In the genomic region with DNA sequence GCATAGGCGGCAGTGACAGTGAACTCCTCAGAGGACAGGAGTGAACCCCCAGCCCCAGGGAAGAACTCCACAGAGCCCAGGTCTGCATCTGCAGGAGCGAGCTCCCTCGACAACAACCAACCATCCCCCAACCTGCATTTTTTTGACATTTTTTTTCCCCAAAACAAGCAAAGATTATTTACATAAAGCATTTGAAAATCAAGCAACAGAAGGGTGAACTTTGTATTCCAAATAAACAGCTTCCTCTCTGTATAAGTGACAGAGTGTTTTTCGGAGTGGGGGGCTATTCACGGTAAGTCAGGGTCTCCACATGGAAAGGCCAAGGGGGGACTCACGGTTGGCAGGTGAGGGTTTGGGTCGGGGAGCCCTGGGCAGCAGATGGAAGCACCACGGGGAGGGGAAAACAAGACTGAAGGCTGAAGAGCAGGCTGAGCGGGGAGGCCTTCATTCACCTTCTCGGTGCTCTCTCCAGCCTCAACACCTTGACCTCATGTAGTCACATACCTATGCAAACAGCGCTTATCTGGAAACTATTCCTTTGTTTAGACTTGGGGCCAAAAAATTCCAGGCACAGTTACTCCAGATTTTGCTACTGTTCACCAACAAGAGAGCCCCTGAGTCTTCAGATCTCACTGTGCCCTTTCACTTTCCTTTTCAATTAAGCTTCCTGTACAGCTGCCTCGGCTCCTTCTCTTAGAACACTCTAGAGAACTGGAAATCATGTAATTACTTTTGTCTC, we compare ENCODE assay signal across 1 cellular context.
A peak's percentile ranks its signal among the peaks of the same experiment; 100 is the strongest.
TF ChIP-seq lines count a peak whose summit lies in the region.

No MANE protein-coding gene starts in this region.

TF ChIP-seq in GM12878, 131 proteins besides CTCF, POLR2A, EP300 and RAD21 (continued from another document):
- TF ChIP-seq, protein P1, sequence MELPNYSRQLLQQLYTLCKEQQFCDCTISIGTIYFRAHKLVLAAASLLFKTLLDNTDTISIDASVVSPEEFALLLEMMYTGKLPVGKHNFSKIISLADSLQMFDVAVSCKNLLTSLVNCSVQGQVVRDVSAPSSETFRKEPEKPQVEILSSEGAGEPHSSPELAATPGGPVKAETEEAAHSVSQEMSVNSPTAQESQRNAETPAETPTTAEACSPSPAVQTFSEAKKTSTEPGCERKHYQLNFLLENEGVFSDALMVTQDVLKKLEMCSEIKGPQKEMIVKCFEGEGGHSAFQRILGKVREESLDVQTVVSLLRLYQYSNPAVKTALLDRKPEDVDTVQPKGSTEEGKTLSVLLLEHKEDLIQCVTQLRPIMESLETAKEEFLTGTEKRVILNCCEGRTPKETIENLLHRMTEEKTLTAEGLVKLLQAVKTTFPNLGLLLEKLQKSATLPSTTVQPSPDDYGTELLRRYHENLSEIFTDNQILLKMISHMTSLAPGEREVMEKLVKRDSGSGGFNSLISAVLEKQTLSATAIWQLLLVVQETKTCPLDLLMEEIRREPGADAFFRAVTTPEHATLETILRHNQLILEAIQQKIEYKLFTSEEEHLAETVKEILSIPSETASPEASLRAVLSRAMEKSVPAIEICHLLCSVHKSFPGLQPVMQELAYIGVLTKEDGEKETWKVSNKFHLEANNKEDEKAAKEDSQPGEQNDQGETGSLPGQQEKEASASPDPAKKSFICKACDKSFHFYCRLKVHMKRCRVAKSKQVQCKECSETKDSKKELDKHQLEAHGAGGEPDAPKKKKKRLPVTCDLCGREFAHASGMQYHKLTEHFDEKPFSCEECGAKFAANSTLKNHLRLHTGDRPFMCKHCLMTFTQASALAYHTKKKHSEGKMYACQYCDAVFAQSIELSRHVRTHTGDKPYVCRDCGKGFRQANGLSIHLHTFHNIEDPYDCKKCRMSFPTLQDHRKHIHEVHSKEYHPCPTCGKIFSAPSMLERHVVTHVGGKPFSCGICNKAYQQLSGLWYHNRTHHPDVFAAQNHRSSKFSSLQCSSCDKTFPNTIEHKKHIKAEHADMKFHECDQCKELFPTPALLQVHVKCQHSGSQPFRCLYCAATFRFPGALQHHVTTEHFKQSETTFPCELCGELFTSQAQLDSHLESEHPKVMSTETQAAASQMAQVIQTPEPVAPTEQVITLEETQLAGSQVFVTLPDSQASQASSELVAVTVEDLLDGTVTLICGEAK (IDR thresholded peaks at IDR 0.05; ENCODE audit: borderline replicate concordance): no peak
- TF ChIP-seq E2F4 (IDR thresholded peaks at IDR 0.05; ENCODE audit: low read depth, low read length): no peak
- TF ChIP-seq ESRRA (IDR thresholded peaks at IDR 0.05; ENCODE audit: low read length): no peak
- TF ChIP-seq KLF5 (IDR thresholded peaks at IDR 0.05; ENCODE audit: partially characterized antibody): no peak
- TF ChIP-seq POLR2AphosphoS5 (IDR thresholded peaks at IDR 0.05; ENCODE audit: low read length): peak; percentile 48; the same call in 1 of the 2 replicates
- TF ChIP-seq MYC (IDR thresholded peaks at IDR 0.05; ENCODE audit: insufficient read depth, insufficient read length, insufficient replicate concordance, low read length, severe bottlenecking): no peak
- no peak for TF ChIP-seq TCF7 (IDR thresholded peaks at IDR 0.05; ENCODE audit: borderline replicate concordance)
- no peak for TF ChIP-seq BCL11A (IDR thresholded peaks at IDR 0.05; ENCODE audit: low read depth, low read length)
- TF ChIP-seq IRF4 (IDR thresholded peaks at IDR 0.05; ENCODE audit: low read depth, low read length): no peak
- TF ChIP-seq, protein P2, sequence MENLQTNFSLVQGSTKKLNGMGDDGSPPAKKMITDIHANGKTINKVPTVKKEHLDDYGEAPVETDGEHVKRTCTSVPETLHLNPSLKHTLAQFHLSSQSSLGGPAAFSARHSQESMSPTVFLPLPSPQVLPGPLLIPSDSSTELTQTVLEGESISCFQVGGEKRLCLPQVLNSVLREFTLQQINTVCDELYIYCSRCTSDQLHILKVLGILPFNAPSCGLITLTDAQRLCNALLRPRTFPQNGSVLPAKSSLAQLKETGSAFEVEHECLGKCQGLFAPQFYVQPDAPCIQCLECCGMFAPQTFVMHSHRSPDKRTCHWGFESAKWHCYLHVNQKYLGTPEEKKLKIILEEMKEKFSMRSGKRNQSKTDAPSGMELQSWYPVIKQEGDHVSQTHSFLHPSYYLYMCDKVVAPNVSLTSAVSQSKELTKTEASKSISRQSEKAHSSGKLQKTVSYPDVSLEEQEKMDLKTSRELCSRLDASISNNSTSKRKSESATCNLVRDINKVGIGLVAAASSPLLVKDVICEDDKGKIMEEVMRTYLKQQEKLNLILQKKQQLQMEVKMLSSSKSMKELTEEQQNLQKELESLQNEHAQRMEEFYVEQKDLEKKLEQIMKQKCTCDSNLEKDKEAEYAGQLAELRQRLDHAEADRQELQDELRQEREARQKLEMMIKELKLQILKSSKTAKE (IDR thresholded peaks at IDR 0.05; ENCODE audit: low read depth, poor library complexity, severe bottlenecking): no peak
- no peak for TF ChIP-seq LARP7 (IDR thresholded peaks at IDR 0.05)
